ENCODE assay signal across 8 cellular contexts in genomic region chr12:78863482-78864427, GRCh38. TPM values are rescaled to one million over a fixed set of nuclear protein-coding genes. Genes with fewer than 3 reads are reported as not detected.
DNase-seq lines count a peak whose midpoint lies in the region; ATAC-seq and TF ChIP-seq lines count a peak whose summit lies in the region.

No MANE protein-coding gene starts in this region.

- POLR2A ChIA-PET in CD4-positive, alpha-beta T cell (lab: Charles Lee), result no interaction called here

- no peaks in the 10 kb centered on the region for H3K9me3 ChIP-seq in breast epithelium
- H3K9me3 ChIP-seq in CD4-positive, alpha-beta T cell (ENCODE audit: control insufficient read depth, low read length), result no peaks in the 10 kb centered on the region

- H3K36me3 ChIP-seq in breast epithelium (no peaks in the 10 kb centered on the region), kidney epithelial cell (ENCODE audit: control insufficient read depth, insufficient read depth, low read length) (no peaks in the 10 kb centered on the region)

- DNase-seq in NCI-H187 (lab: John Stamatoyannopoulos, UW), result peak; percentile 61 to 73
- no peak for DNase-seq in NCI-H187 treated with DMSO at 0.1 percent for 48 hours (lab: John Stamatoyannopoulos, UW)
- DNase-seq in NCI-H2196 treated with DMSO at 0.1 percent for 48 hours (lab: John Stamatoyannopoulos, UW; ENCODE audit: unreplicated experiment), result peak; percentile 84
- peak in 1 of 2 donors; percentile 20 for DNase-seq in breast epithelium (ENCODE audit: low spot score in 2 of 2)
- DNase-seq in kidney epithelial cell (ENCODE audit: low read depth), result no peak
- peak; percentile 41 for DNase-seq in superior temporal gyrus (ENCODE audit: extremely low spot score)
- no peak for DNase-seq in CD4-positive, alpha-beta T cell

- no peaks in the 10 kb centered on the region for H3K4me1 Mint-ChIP-seq in CD4-positive, alpha-beta T cell (ENCODE audit: low read depth)

- H3K4me1 ChIP-seq in breast epithelium, result no peaks in the 10 kb centered on the region

- CTCF ChIA-PET in CD4-positive, alpha-beta T cell (lab: Charles Lee), result no interaction called here

- H3K27me3 ChIP-seq in breast epithelium (no peaks in the 10 kb centered on the region), kidney epithelial cell (ENCODE audit: control insufficient read depth, insufficient read depth, low read length) (no peaks in the 10 kb centered on the region)
- peaks cover 21% of the 10 kb centered on the region for H3K27me3 ChIP-seq in CD4-positive, alpha-beta T cell (ENCODE audit: control insufficient read depth, insufficient read depth, low read length)

- peaks cover 2% of the 10 kb centered on the region for H3K9me3 Mint-ChIP-seq in CD4-positive, alpha-beta T cell

- no peak for TF ChIP-seq CTCF in breast epithelium (IDR thresholded peaks at IDR 0.05)
- no peak for TF ChIP-seq CTCF in kidney epithelial cell (IDR thresholded peaks at IDR 0.05; ENCODE audit: insufficient read depth, low read length, poor library complexity, severe bottlenecking)
- no peak for TF ChIP-seq CTCF in CD4-positive, alpha-beta T cell (IDR thresholded peaks at IDR 0.05)

- ATAC-seq in HG02973 (IDR thresholded peaks at IDR 0.05; ENCODE audit: unreplicated experiment), result peak; percentile 60
- ATAC-seq in CD4-positive, alpha-beta T cell (ENCODE audit: poor library complexity), result no peak

- H3K27ac ChIP-seq in breast epithelium, result peak overlapping the region; percentile 21 to 77
- no peak overlapping the region for H3K27ac ChIP-seq in CD4-positive, alpha-beta T cell (ENCODE audit: low read depth, low read length)

- no peaks in the 10 kb centered on the region for H3K36me3 Mint-ChIP-seq in CD4-positive, alpha-beta T cell (ENCODE audit: low read depth)

- H3K27me3 Mint-ChIP-seq in CD4-positive, alpha-beta T cell, result peaks cover 31% of the 10 kb centered on the region

- H3K27ac Mint-ChIP-seq in CD4-positive, alpha-beta T cell, result no peak overlapping the region

- H3K4me3 ChIP-seq in breast epithelium, result peak overlapping the region; percentile 37 to 74 (median 61)
- H3K4me3 ChIP-seq in kidney epithelial cell (ENCODE audit: low read depth, low read length), result peak overlapping the region; percentile 60

- TF ChIP-seq POLR2A in breast epithelium (IDR thresholded peaks at IDR 0.05), result no peak

- no peak overlapping the region for H3K4me3 Mint-ChIP-seq in CD4-positive, alpha-beta T cell

- intact Hi-C loops in breast epithelium (cut with DNase I; ENCODE audit: low total_unique reads), result no loop called here
- intact Hi-C loops in CD4-positive, alpha-beta T cell (cut with DNase I, micrococcal nuclease), result no loop called here

RNA-seq across cellular contexts. Expression of gene SYT1, which starts 0.8 kb away (rescaled TPM):
- total RNA-seq in breast epithelium (1 to 10 TPM; 1.1 to 2.3 (median 1.6) TPM), kidney epithelial cell (7.4 and 8.8 TPM in 2 replicates)
- not detected for total RNA-seq in CD4-positive, alpha-beta T cell

Comparison
In these comparisons a context has a peak if more than half of its experiments do, and no peak if none do; other contexts are left out.
1. DNase-seq: peak in NCI-H187 (2 of 2), NCI-H2196 treated with DMSO at 0.1 percent for 48 hours (single experiment) and superior temporal gyrus (single experiment); none in NCI-H187 treated with DMSO at 0.1 percent for 48 hours (single experiment), kidney epithelial cell (single experiment) and CD4-positive, alpha-beta T cell (0 of 10).